1 cellular context compared by ENCODE assay signal in the genomic region with DNA sequence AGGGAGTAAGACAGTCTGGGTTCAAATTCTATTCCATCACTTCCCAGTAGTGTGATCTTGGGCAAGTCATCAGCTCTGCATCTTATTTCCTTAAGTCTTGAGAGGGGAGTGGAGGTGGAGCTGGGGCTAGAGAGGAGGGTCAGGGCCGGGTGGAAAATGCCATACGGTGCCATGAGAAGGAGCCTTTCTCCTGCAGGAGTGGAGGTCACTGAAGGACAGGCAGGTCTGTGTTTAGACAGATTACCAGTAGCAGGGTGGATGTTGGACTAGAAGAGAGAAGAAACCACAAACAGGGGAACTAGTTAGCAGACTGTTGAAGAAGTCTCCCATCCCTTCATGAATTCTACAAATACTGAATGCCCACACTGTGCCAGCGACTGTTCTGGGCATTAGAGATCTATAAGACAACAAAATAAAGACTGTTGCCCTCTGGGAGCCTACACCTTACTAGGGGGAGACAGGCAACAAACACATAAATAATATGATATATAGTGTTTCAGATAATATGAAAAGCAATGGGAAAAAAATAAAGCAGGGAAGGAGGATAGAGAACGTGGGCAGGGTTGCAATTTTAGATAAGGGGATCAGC.
TF ChIP-seq lines count a peak whose summit lies in the region.

No MANE protein-coding gene starts in this region.

TF ChIP-seq in A549, 52 proteins besides CTCF, POLR2A, EP300 and RAD21:
- TF ChIP-seq, protein P1, sequence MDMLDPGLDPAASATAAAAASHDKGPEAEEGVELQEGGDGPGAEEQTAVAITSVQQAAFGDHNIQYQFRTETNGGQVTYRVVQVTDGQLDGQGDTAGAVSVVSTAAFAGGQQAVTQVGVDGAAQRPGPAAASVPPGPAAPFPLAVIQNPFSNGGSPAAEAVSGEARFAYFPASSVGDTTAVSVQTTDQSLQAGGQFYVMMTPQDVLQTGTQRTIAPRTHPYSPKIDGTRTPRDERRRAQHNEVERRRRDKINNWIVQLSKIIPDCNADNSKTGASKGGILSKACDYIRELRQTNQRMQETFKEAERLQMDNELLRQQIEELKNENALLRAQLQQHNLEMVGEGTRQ (IDR thresholded peaks at IDR 0.05) = no peak
- no peak for TF ChIP-seq RNF2 (IDR thresholded peaks at IDR 0.05; ENCODE audit: borderline replicate concordance, low read depth)
- TF ChIP-seq HDAC2 (IDR thresholded peaks at IDR 0.05) = no peak
- TF ChIP-seq EHMT2 (IDR thresholded peaks at IDR 0.05; ENCODE audit: low read depth) = no peak
- TF ChIP-seq FOSL2 (IDR thresholded peaks at IDR 0.05) = no peak
- no peak for TF ChIP-seq FOSL2 (CRISPR knock-in tag; IDR thresholded peaks at IDR 0.05)
- no peak for TF ChIP-seq HOXB13 (CRISPR knock-in tag; IDR thresholded peaks at IDR 0.05; ENCODE audit: low read depth)
- TF ChIP-seq CHD2 (IDR thresholded peaks at IDR 0.05; ENCODE audit: low read length, partially characterized antibody) = no peak
- no peak for TF ChIP-seq RFX5 (IDR thresholded peaks at IDR 0.05)
- no peak for TF ChIP-seq MYC (IDR thresholded peaks at IDR 0.05; ENCODE audit: borderline replicate concordance, low read length)
- no peak for TF ChIP-seq KDM5A (IDR thresholded peaks at IDR 0.05)
- no peak for TF ChIP-seq CEBPB (IDR thresholded peaks at IDR 0.05)
- TF ChIP-seq, protein P2, sequence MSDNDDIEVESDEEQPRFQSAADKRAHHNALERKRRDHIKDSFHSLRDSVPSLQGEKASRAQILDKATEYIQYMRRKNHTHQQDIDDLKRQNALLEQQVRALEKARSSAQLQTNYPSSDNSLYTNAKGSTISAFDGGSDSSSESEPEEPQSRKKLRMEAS (IDR thresholded peaks at IDR 0.05) = no peak
- TF ChIP-seq, protein P3, sequence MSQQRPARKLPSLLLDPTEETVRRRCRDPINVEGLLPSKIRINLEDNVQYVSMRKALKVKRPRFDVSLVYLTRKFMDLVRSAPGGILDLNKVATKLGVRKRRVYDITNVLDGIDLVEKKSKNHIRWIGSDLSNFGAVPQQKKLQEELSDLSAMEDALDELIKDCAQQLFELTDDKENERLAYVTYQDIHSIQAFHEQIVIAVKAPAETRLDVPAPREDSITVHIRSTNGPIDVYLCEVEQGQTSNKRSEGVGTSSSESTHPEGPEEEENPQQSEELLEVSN (IDR thresholded peaks at IDR 0.05; ENCODE audit: borderline replicate concordance, low read depth) = no peak
